ENCODE assay signal across 1 cellular context in the genomic region with DNA sequence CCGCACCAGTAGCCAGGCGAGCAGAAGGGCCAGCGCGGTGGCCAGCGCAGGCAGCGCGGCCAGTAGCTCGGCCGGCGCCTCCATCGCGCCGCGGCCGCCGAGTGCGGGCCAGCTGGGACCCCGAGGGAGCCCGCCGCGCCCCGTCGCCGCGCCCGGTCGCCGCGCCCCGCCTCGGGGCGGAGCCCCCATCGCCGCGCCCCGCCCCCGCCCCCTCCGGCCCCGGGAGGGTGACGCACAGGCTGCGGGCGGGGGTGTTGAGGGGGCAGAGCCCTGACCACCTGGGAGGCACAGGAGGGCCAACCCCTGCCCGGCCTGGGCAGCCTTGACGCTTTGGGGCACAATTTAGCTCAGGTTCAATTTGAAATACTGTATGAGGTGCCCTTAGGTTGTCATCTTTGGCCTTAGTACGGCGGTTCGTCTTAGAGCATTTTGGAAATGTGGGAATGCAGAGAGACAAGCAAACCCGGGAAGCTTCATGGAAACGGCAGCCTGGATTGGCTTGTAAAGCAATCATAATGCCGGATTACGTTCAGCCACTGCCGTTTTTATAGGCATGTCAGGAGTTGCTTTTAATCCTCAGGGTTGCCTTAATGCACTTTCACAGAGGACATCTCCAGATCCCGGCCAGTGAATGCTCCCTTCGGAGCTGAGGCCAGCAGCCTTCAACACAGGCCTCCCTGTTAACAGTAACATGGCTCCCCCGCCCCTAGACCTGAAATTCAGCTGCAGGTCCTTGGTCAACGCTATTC.
TF ChIP-seq lines count a peak whose summit lies in the region.

A gene with protein sequence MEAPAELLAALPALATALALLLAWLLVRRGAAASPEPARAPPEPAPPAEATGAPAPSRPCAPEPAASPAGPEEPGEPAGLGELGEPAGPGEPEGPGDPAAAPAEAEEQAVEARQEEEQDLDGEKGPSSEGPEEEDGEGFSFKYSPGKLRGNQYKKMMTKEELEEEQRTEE (minus strand): TSS at position 103 of the 749 bp plus-strand sequence. CDS start 19 bp downstream, at position 84.

TF ChIP-seq in HepG2, 621 proteins besides CTCF, POLR2A, EP300 and RAD21 (continued from another document and continues in another):
- TF ChIP-seq, protein P1, sequence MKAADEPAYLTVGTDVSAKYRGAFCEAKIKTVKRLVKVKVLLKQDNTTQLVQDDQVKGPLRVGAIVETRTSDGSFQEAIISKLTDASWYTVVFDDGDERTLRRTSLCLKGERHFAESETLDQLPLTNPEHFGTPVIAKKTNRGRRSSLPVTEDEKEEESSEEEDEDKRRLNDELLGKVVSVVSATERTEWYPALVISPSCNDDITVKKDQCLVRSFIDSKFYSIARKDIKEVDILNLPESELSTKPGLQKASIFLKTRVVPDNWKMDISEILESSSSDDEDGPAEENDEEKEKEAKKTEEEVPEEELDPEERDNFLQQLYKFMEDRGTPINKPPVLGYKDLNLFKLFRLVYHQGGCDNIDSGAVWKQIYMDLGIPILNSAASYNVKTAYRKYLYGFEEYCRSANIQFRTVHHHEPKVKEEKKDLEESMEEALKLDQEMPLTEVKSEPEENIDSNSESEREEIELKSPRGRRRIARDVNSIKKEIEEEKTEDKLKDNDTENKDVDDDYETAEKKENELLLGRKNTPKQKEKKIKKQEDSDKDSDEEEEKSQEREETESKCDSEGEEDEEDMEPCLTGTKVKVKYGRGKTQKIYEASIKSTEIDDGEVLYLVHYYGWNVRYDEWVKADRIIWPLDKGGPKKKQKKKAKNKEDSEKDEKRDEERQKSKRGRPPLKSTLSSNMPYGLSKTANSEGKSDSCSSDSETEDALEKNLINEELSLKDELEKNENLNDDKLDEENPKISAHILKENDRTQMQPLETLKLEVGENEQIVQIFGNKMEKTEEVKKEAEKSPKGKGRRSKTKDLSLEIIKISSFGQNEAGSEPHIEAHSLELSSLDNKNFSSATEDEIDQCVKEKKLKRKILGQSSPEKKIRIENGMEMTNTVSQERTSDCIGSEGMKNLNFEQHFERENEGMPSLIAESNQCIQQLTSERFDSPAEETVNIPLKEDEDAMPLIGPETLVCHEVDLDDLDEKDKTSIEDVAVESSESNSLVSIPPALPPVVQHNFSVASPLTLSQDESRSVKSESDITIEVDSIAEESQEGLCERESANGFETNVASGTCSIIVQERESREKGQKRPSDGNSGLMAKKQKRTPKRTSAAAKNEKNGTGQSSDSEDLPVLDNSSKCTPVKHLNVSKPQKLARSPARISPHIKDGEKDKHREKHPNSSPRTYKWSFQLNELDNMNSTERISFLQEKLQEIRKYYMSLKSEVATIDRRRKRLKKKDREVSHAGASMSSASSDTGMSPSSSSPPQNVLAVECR (CRISPR knock-in tag; IDR thresholded peaks at IDR 0.05; ENCODE audit: borderline replicate concordance), result 0 out of 2 replicates have a peak, but pooled peaks have one; percentile 17
- peak; percentile 60; the same call in 1 of the 2 replicates for TF ChIP-seq SPEN (CRISPR knock-in tag; IDR thresholded peaks at IDR 0.05; ENCODE audit: low read depth)
- TF ChIP-seq MIER3 (CRISPR knock-in tag; IDR thresholded peaks at IDR 0.05; ENCODE audit: borderline replicate concordance), result no peak
- TF ChIP-seq ISL2 (CRISPR knock-in tag; IDR thresholded peaks at IDR 0.05), result 0 out of 2 replicates have a peak, but pooled peaks have one; percentile 15
- TF ChIP-seq, protein P2, sequence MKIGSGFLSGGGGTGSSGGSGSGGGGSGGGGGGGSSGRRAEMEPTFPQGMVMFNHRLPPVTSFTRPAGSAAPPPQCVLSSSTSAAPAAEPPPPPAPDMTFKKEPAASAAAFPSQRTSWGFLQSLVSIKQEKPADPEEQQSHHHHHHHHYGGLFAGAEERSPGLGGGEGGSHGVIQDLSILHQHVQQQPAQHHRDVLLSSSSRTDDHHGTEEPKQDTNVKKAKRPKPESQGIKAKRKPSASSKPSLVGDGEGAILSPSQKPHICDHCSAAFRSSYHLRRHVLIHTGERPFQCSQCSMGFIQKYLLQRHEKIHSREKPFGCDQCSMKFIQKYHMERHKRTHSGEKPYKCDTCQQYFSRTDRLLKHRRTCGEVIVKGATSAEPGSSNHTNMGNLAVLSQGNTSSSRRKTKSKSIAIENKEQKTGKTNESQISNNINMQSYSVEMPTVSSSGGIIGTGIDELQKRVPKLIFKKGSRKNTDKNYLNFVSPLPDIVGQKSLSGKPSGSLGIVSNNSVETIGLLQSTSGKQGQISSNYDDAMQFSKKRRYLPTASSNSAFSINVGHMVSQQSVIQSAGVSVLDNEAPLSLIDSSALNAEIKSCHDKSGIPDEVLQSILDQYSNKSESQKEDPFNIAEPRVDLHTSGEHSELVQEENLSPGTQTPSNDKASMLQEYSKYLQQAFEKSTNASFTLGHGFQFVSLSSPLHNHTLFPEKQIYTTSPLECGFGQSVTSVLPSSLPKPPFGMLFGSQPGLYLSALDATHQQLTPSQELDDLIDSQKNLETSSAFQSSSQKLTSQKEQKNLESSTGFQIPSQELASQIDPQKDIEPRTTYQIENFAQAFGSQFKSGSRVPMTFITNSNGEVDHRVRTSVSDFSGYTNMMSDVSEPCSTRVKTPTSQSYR (CRISPR knock-in tag; IDR thresholded peaks at IDR 0.05; ENCODE audit: borderline replicate concordance), result 0 out of 2 replicates have a peak, but pooled peaks have one; percentile 22
- TF ChIP-seq SALL1 (CRISPR knock-in tag; IDR thresholded peaks at IDR 0.05), result 0 out of 2 replicates have a peak, but pooled peaks have one; percentile 50
- peak; percentile 73 for TF ChIP-seq FOSL2 (CRISPR knock-in tag; IDR thresholded peaks at IDR 0.05)
- TF ChIP-seq, protein P3, sequence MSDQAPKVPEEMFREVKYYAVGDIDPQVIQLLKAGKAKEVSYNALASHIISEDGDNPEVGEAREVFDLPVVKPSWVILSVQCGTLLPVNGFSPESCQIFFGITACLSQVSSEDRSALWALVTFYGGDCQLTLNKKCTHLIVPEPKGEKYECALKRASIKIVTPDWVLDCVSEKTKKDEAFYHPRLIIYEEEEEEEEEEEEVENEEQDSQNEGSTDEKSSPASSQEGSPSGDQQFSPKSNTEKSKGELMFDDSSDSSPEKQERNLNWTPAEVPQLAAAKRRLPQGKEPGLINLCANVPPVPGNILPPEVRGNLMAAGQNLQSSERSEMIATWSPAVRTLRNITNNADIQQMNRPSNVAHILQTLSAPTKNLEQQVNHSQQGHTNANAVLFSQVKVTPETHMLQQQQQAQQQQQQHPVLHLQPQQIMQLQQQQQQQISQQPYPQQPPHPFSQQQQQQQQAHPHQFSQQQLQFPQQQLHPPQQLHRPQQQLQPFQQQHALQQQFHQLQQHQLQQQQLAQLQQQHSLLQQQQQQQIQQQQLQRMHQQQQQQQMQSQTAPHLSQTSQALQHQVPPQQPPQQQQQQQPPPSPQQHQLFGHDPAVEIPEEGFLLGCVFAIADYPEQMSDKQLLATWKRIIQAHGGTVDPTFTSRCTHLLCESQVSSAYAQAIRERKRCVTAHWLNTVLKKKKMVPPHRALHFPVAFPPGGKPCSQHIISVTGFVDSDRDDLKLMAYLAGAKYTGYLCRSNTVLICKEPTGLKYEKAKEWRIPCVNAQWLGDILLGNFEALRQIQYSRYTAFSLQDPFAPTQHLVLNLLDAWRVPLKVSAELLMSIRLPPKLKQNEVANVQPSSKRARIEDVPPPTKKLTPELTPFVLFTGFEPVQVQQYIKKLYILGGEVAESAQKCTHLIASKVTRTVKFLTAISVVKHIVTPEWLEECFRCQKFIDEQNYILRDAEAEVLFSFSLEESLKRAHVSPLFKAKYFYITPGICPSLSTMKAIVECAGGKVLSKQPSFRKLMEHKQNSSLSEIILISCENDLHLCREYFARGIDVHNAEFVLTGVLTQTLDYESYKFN (CRISPR knock-in tag; conservative IDR thresholded peaks at IDR 0.05), result 0 out of 2 replicates have a peak, but pooled peaks have one; percentile 13
- TF ChIP-seq AKAP8 (CRISPR knock-in tag; IDR thresholded peaks at IDR 0.05), result no peak
- TF ChIP-seq ETV5 (CRISPR knock-in tag; IDR thresholded peaks at IDR 0.05; ENCODE audit: borderline replicate concordance), result peak; percentile 6; the same call in 1 of the 2 replicates
- no peak for TF ChIP-seq FOXA1 (IDR thresholded peaks at IDR 0.05)
- no peak for TF ChIP-seq FOXA1 (CRISPR knock-in tag; IDR thresholded peaks at IDR 0.05)
- 0 out of 2 replicates have a peak, but pooled peaks have one; percentile 43 for TF ChIP-seq PHF8 (CRISPR knock-in tag; IDR thresholded peaks at IDR 0.05)
- TF ChIP-seq, protein P4, sequence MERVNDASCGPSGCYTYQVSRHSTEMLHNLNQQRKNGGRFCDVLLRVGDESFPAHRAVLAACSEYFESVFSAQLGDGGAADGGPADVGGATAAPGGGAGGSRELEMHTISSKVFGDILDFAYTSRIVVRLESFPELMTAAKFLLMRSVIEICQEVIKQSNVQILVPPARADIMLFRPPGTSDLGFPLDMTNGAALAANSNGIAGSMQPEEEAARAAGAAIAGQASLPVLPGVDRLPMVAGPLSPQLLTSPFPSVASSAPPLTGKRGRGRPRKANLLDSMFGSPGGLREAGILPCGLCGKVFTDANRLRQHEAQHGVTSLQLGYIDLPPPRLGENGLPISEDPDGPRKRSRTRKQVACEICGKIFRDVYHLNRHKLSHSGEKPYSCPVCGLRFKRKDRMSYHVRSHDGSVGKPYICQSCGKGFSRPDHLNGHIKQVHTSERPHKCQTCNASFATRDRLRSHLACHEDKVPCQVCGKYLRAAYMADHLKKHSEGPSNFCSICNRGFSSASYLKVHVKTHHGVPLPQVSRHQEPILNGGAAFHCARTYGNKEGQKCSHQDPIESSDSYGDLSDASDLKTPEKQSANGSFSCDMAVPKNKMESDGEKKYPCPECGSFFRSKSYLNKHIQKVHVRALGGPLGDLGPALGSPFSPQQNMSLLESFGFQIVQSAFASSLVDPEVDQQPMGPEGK (CRISPR knock-in tag; IDR thresholded peaks at IDR 0.05), result peak; percentile 93
- TF ChIP-seq, protein P5, sequence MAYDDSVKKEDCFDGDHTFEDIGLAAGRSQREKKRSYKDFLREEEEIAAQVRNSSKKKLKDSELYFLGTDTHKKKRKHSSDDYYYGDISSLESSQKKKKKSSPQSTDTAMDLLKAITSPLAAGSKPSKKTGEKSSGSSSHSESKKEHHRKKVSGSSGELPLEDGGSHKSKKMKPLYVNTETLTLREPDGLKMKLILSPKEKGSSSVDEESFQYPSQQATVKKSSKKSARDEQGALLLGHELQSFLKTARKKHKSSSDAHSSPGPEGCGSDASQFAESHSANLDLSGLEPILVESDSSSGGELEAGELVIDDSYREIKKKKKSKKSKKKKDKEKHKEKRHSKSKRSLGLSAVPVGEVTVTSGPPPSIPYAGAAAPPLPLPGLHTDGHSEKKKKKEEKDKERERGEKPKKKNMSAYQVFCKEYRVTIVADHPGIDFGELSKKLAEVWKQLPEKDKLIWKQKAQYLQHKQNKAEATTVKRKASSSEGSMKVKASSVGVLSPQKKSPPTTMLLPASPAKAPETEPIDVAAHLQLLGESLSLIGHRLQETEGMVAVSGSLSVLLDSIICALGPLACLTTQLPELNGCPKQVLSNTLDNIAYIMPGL (CRISPR knock-in tag; IDR thresholded peaks at IDR 0.05; ENCODE audit: borderline replicate concordance in 1 of 2, low read depth in 1 of 2), result peak in 1 of 2 experiments; percentile 38; a peak in 1 of 4 replicates
- TF ChIP-seq DR1 (CRISPR knock-in tag; IDR thresholded peaks at IDR 0.05), result no peak
- 0 out of 2 replicates have a peak, but pooled peaks have one; percentile 40 for TF ChIP-seq ZNF256 (CRISPR knock-in tag; conservative IDR thresholded peaks at IDR 0.05)
- TF ChIP-seq CC2D1A (CRISPR knock-in tag; IDR thresholded peaks at IDR 0.05), result no peak
- TF ChIP-seq SALL2 (CRISPR knock-in tag; IDR thresholded peaks at IDR 0.05), result peak; percentile 13; the same call in 1 of the 2 replicates
- TF ChIP-seq, protein P6, sequence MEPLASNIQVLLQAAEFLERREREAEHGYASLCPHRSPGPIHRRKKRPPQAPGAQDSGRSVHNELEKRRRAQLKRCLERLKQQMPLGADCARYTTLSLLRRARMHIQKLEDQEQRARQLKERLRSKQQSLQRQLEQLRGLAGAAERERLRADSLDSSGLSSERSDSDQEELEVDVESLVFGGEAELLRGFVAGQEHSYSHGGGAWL (CRISPR knock-in tag; IDR thresholded peaks at IDR 0.05), result 0 out of 2 replicates have a peak, but pooled peaks have one; percentile 16
- TF ChIP-seq RCOR2 (CRISPR knock-in tag; IDR thresholded peaks at IDR 0.05), result no peak
- TF ChIP-seq ZNF552 (CRISPR knock-in tag; IDR thresholded peaks at IDR 0.05; ENCODE audit: borderline replicate concordance), result no peak
- TF ChIP-seq HES4 (CRISPR knock-in tag; IDR thresholded peaks at IDR 0.05; ENCODE audit: borderline replicate concordance), result no peak
- TF ChIP-seq, protein P7, sequence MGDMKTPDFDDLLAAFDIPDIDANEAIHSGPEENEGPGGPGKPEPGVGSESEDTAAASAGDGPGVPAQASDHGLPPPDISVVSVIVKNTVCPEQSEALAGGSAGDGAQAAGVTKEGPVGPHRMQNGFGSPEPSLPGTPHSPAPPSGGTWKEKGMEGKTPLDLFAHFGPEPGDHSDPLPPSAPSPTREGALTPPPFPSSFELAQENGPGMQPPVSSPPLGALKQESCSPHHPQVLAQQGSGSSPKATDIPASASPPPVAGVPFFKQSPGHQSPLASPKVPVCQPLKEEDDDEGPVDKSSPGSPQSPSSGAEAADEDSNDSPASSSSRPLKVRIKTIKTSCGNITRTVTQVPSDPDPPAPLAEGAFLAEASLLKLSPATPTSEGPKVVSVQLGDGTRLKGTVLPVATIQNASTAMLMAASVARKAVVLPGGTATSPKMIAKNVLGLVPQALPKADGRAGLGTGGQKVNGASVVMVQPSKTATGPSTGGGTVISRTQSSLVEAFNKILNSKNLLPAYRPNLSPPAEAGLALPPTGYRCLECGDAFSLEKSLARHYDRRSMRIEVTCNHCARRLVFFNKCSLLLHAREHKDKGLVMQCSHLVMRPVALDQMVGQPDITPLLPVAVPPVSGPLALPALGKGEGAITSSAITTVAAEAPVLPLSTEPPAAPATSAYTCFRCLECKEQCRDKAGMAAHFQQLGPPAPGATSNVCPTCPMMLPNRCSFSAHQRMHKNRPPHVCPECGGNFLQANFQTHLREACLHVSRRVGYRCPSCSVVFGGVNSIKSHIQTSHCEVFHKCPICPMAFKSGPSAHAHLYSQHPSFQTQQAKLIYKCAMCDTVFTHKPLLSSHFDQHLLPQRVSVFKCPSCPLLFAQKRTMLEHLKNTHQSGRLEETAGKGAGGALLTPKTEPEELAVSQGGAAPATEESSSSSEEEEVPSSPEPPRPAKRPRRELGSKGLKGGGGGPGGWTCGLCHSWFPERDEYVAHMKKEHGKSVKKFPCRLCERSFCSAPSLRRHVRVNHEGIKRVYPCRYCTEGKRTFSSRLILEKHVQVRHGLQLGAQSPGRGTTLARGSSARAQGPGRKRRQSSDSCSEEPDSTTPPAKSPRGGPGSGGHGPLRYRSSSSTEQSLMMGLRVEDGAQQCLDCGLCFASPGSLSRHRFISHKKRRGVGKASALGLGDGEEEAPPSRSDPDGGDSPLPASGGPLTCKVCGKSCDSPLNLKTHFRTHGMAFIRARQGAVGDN (CRISPR knock-in tag; IDR thresholded peaks at IDR 0.05), result peak; percentile 64
- 0 out of 2 replicates have a peak, but pooled peaks have one; percentile 27 for TF ChIP-seq RXRB (CRISPR knock-in tag; IDR thresholded peaks at IDR 0.05; ENCODE audit: borderline replicate concordance)
- TF ChIP-seq ZBTB7B (CRISPR knock-in tag; IDR thresholded peaks at IDR 0.05), result peak; percentile 67; the same call in 1 of the 2 replicates
- 0 out of 2 replicates have a peak, but pooled peaks have one; percentile 13 for TF ChIP-seq THAP11 (CRISPR knock-in tag; IDR thresholded peaks at IDR 0.05)
- 0 out of 2 replicates have a peak, but pooled peaks have one; percentile 29 for TF ChIP-seq ZNF124 (CRISPR knock-in tag; IDR thresholded peaks at IDR 0.05)
- TF ChIP-seq, protein P8, sequence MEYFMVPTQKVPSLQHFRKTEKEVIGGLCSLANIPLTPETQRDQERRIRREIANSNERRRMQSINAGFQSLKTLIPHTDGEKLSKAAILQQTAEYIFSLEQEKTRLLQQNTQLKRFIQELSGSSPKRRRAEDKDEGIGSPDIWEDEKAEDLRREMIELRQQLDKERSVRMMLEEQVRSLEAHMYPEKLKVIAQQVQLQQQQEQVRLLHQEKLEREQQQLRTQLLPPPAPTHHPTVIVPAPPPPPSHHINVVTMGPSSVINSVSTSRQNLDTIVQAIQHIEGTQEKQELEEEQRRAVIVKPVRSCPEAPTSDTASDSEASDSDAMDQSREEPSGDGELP (IDR thresholded peaks at IDR 0.05; ENCODE audit: borderline replicate concordance, low read depth), result peak; percentile 66; the same call in 1 of the 2 replicates
- peak; percentile 57; the same call in 1 of the 2 replicates for TF ChIP-seq ZNF747 (CRISPR knock-in tag; IDR thresholded peaks at IDR 0.05; ENCODE audit: borderline replicate concordance)
